ENCODE assay signal across 10 cellular contexts in the genomic region with DNA sequence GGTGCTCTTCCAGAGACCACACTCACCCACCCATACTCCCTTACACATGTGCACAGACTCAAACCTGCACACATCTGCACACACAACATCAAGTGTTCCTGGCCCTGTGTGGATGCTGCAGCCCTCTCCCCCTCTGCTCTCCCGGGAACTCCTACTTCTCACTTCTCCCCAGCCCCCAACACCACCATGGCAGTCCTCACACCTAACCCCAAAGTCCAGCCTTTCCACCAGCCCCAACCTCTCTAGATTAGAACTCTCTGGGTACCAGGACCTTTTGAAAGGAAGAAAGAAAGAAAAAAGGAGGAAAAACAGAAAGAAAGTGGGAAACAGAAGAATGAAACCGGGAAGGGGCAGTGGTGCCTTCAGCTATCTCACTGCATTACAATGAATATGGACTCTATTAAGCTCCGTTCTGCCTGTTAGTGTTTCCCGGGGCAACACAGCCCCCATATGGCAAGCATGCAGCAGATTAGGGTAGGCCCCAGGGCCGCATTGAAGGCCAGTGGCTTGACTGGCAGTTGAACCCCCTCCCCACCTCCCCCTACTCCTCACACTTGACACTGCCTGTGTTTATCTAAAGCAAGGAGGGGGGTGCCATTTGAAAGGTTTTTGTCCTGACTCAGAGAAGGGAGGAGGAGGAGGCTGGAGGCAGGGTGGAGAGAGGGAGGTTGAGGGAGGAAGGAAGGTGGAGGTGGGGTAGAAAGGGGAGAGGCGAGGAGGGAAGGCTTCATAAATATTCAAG. TPM values are rescaled to one million over a fixed set of nuclear protein-coding genes. Genes with fewer than 3 reads are reported as not detected.
DNase-seq lines count a peak whose midpoint lies in the region; ATAC-seq, FAIRE-seq and TF ChIP-seq lines count a peak whose summit lies in the region.
"Had no signal": no experiment of that assay in that cellular context is flagged by ENCODE, and none has a peak within 500 bp of the region (broad histone marks: within the 10 kb centered on the region; RNA-seq: fewer than 3 reads in every experiment).

No MANE protein-coding gene starts in this region.

- no peak overlapping the region for H3K4me3 Mint-ChIP-seq in immature natural killer cell

- no peak overlapping the region for H4K8ac ChIP-seq in H1 (ENCODE audit: extremely low read depth, insufficient read depth, low read length)

- ATAC-seq in omental fat pad (ENCODE audit: low FRiP score) (peak; percentile 72), GM21423 (IDR thresholded peaks at IDR 0.05; ENCODE audit: unreplicated experiment) (no peak)

- H3K27me3 ChIP-seq in BLaER1 treated with 17β-estradiol and CSF1 and Interleukin-3, amounts not matched to agents 10 nM and 100 nM: no peaks in the 10 kb centered on the region
- no peaks in the 10 kb centered on the region for H3K27me3 ChIP-seq in H1 (replicated peaks in 1 of 4; ENCODE audit: control insufficient read depth in 3 of 4, extremely low read depth in 1 of 4, insufficient read depth in 3 of 4, low read length in 3 of 4)

- no peak overlapping the region for H3K4ac ChIP-seq in H1 (replicated peaks; ENCODE audit: insufficient read length, low read depth, low read length)

- no peak overlapping the region for H3K14ac ChIP-seq in H1 (ENCODE audit: insufficient read length)

- peak overlapping the region; percentile 7 for H4K5ac ChIP-seq in H1 (ENCODE audit: insufficient read length, low read depth, low read length)

- no peaks in the 10 kb centered on the region for H3K79me2 ChIP-seq in H1 (ENCODE audit: control insufficient read depth in 1 of 2, insufficient read depth in 2 of 2, low read length in 2 of 2)

- no peaks in the 10 kb centered on the region for H3K79me1 ChIP-seq in H1 (ENCODE audit: low read depth, low read length)

- peak; percentile 84 for FAIRE-seq in H1 (lab: Jason Lieb, UNC)
- FAIRE-seq in GM12891 (lab: Jason Lieb, UNC): no peak
- FAIRE-seq: G401.6 had no signal

- TF ChIP-seq POLR2A in H1 (IDR thresholded peaks at IDR 0.05; ENCODE audit: control extremely low read depth in 1 of 2, low read depth in 2 of 2, low read length in 2 of 2) (no peak; a peak in 1 of 3 replicates), GM12891 (IDR thresholded peaks at IDR 0.05; ENCODE audit: low read depth, low read length) (no peak)

- H3K27me3 Mint-ChIP-seq in immature natural killer cell (ENCODE audit: low read depth in 3 of 3): peaks cover 0 to 12% (median 3%) of the 10 kb centered on the region in 3 donors

- no peak overlapping the region for H2BK120ac ChIP-seq in H1 (replicated peaks; ENCODE audit: low read depth, low read length)

- DNase-seq in M059J (ENCODE audit: low read depth): peak; percentile 93
- peak in 1 of 2 experiments; percentile 58 for DNase-seq in H1 (ENCODE audit: low read depth in 1 of 2, low spot score in 2 of 2)
- DNase-seq in omental fat pad (ENCODE audit: low spot score): no peak
- DNase-seq in immature natural killer cell: no peak
- no peak for DNase-seq in GM12891 (ENCODE audit: insufficient read length, low spot score)
- DNase-seq in effector CD4-positive, alpha-beta T cell: no peak
- DNase-seq: NCI-H2171 had no signal

- H3K36me3 ChIP-seq in BLaER1 treated with 17β-estradiol and CSF1 and Interleukin-3, amounts not matched to agents 10 nM and 100 nM: no peaks in the 10 kb centered on the region
- no peaks in the 10 kb centered on the region for H3K36me3 ChIP-seq in H1 (ENCODE audit: control insufficient read depth in 2 of 4, insufficient read depth in 4 of 4, low read length in 3 of 4)

- peak overlapping the region; percentile 48 to 89 (median 69) for H3K4me2 ChIP-seq in BLaER1 treated with 17β-estradiol and CSF1 and Interleukin-3, amounts not matched to agents 10 nM and 100 nM
- H3K4me2 ChIP-seq in H1 (ENCODE audit: insufficient read depth in 1 of 2, low read depth in 2 of 2, low read length in 2 of 2): peak overlapping the region; percentile 10 to 44

- peak overlapping the region; percentile 84; the same call in 1 of the 2 replicates for H2BK5ac ChIP-seq in H1 (ENCODE audit: low read depth, low read length)

- H3K18ac ChIP-seq in H1 (ENCODE audit: extremely low read depth, low read length): peak overlapping the region; percentile 78; the same call in 1 of the 2 replicates

- POLR2A ChIA-PET in H1 (lab: Charles Lee; ENCODE audit: partially characterized antibody): interaction anchor here (1.2 to 1.4 kb wide), 3 partner anchors 23 to 74 kb away, joined by 3 to 6 read pairs (median 6); partner anchors contain the start of gene BOC

- 25% methylated on average over 6 of the region's 6 CpGs; no CpG with 5 or more reads in 1 of the 2 experiments for WGBS in H1 (ENCODE audit: extremely low coverage in 1 of 2, insufficient coverage in 1 of 2, insufficient read length in 1 of 2, insufficient replicate concordance in 2 of 2, low coverage in 1 of 2, low lambda C conversion rate in 2 of 2, missing lambda C conversion rate in 1 of 2), 2 experiments

- H3K4me1 Mint-ChIP-seq in immature natural killer cell: no peaks in the 10 kb centered on the region

- H3K9me3 Mint-ChIP-seq in immature natural killer cell: no peaks in the 10 kb centered on the region

- CTCF ChIA-PET in H1 (lab: Charles Lee; ENCODE audit: partially characterized antibody): interaction anchor here (0.6 to 3.0 kb wide), 10 partner anchors 11 to 1758 kb away, joined by 3 to 15 read pairs (median 4); no protein-coding TSS in a partner anchor

- H3K4me3 ChIP-seq in BLaER1 treated with 17β-estradiol and CSF1 and Interleukin-3, amounts not matched to agents 10 nM and 100 nM: peak overlapping the region in 5 of 10 experiments; percentile 20 to 50 (median 24); a peak in 7 of 20 replicates
- peak overlapping the region in 1 of 4 experiments; percentile 32; a peak in 1 of 8 replicates for H3K4me3 ChIP-seq in H1 (ENCODE audit: extremely low read depth in 1 of 4, insufficient read depth in 2 of 4, low read depth in 3 of 4, low read length in 4 of 4)

- TF ChIP-seq CTCF in H1 (IDR thresholded peaks at IDR 0.05; ENCODE audit: control extremely low read depth in 1 of 3, insufficient read depth in 1 of 3, low read depth in 1 of 3, low read length in 3 of 3) (no peak), omental fat pad (IDR thresholded peaks at IDR 0.05) (no peak)

- peak in 1 of 2 experiments; percentile 30; a peak in 1 of 3 replicates for TF ChIP-seq EP300 in H1 (IDR thresholded peaks at IDR 0.05; ENCODE audit: borderline replicate concordance in 1 of 2, low read depth in 2 of 2, low read length in 2 of 2)

- H4K91ac ChIP-seq in H1 (replicated peaks; ENCODE audit: insufficient read length, low read length): peak overlapping the region; percentile 90

- peak overlapping the region in 7 of 11 experiments; percentile 40 to 67 (median 48); a peak in 14 of 22 replicates for H3K27ac ChIP-seq in BLaER1 treated with 17β-estradiol and CSF1 and Interleukin-3, amounts not matched to agents 10 nM and 100 nM
- peak overlapping the region; percentile 49; the same call in 1 of the 2 replicates for H3K27ac ChIP-seq in H1 (ENCODE audit: low read depth, low read length)

- H2BK20ac ChIP-seq in H1 (ENCODE audit: low read length): peak overlapping the region; percentile 99

- H2AFZ ChIP-seq in H1 (ENCODE audit: low read length): no peak overlapping the region

- H3K56ac ChIP-seq in H1 (replicated peaks; ENCODE audit: insufficient read length, low read depth, low read length): no peak overlapping the region

- no peaks in the 10 kb centered on the region for H3K23me2 ChIP-seq in H1 (ENCODE audit: low read depth, low read length)

- TF ChIP-seq RAD21 in H1 (IDR thresholded peaks at IDR 0.05 in 1 of 2, conservative IDR thresholded peaks at IDR 0.05 in 1 of 2; ENCODE audit: low read depth in 2 of 2, low read length in 2 of 2): peak; percentile 27; a peak in 2 of 4 replicates

- H2BK12ac ChIP-seq in H1 (ENCODE audit: low read depth, low read length): peak overlapping the region; percentile 94

- H3K4me1 ChIP-seq in BLaER1 treated with 17β-estradiol and CSF1 and Interleukin-3, amounts not matched to agents 10 nM and 100 nM: peaks cover 25 to 60% (median 47%) of the 10 kb centered on the region in 10 experiments
- H3K4me1 ChIP-seq in H1 (replicated peaks in 1 of 4; ENCODE audit: control insufficient read depth in 3 of 4, insufficient read depth in 4 of 4, low read length in 3 of 4): peaks cover 7 to 30% (median 15%) of the 10 kb centered on the region in 4 experiments

- H3K23ac ChIP-seq in H1 (ENCODE audit: insufficient read length): no peak overlapping the region

- H3K9ac ChIP-seq in BLaER1 treated with 17β-estradiol and CSF1 and Interleukin-3, amounts not matched to agents 10 nM and 100 nM: peak overlapping the region in 5 of 11 experiments; percentile 34 to 54 (median 41); a peak in 7 of 22 replicates
- no peak overlapping the region for H3K9ac ChIP-seq in H1 (replicated peaks in 1 of 4; ENCODE audit: extremely low read depth in 1 of 4, low read depth in 3 of 4, low read length in 3 of 4)

- H2AK5ac ChIP-seq in H1 (ENCODE audit: low read depth, low read length): peak overlapping the region; percentile 95; the same call in 1 of the 2 replicates

- no peaks in the 10 kb centered on the region for H4K20me1 ChIP-seq in BLaER1 treated with 17β-estradiol and CSF1 and Interleukin-3, amounts not matched to agents 10 nM and 100 nM
- H4K20me1 ChIP-seq in H1 (replicated peaks in 1 of 2; ENCODE audit: control insufficient read depth in 1 of 2, insufficient read depth in 2 of 2, low read length in 2 of 2): no peaks in the 10 kb centered on the region

- H3K27ac Mint-ChIP-seq in immature natural killer cell: no peak overlapping the region

- H2BK15ac ChIP-seq in H1 (ENCODE audit: low read length): peak overlapping the region; percentile 82; the same call in 1 of the 2 replicates

- H3K36me3 Mint-ChIP-seq in immature natural killer cell: no peaks in the 10 kb centered on the region

- no peaks in the 10 kb centered on the region for H3K9me3 ChIP-seq in BLaER1 treated with 17β-estradiol and CSF1 and Interleukin-3, amounts not matched to agents 10 nM and 100 nM (replicated peaks in 1 of 11)
- H3K9me3 ChIP-seq in H1 (ENCODE audit: insufficient read depth in 2 of 2, low read depth in 1 of 2, low read length in 1 of 2): no peaks in the 10 kb centered on the region

TF ChIP-seq in GM12891, 5 proteins besides CTCF, POLR2A, EP300 and RAD21 (continues in another document):
- TF ChIP-seq TAF1 (IDR thresholded peaks at IDR 0.05; ENCODE audit: low read depth, low read length): no peak

RNA-seq across cellular contexts. Expression of gene BOC, which starts 30.1 kb away (rescaled TPM):
- total RNA-seq in M059J (2014; rRNA removed; shearing (Covaris generic)): 5.0 and 12.5 TPM in 2 replicates
- total RNA-seq in H1 (2021; fragmentation: NEBNext Ultra II Directional; extraction: Animal tissue kit (Norgen Biotek cat#: 25700)): 6.0 and 6.9 TPM in 2 replicates
- polyA plus RNA-seq in H1 (2011; rRNA removed) (9.3 and 10.6 TPM in 2 replicates), immature natural killer cell (not detected)
- polyA plus RNA-seq in H1 (2011; cell fraction: cytosol; rRNA removed): 10.6 TPM
- 25.7 TPM for polyA plus RNA-seq in H1 (2011; cell fraction: nucleus; rRNA removed)
- polyA plus RNA-seq in H1 (2012, experiment 1 of 2): 6.0 to 8.6 TPM (median 8.3 TPM) in 4 replicates
- 6.4 TPM for polyA plus RNA-seq in H1 (2012, experiment 2 of 2)
- polyA plus RNA-seq in H1 (2013, experiment 1 of 2): 5.4 TPM
- polyA plus RNA-seq in H1 (2013, experiment 2 of 2): 4.9 TPM
- polyA minus RNA-seq in H1 (2011; rRNA and poly(A)+ RNA removed): 14.2 and 17.4 TPM in 2 replicates
- polyA minus RNA-seq in H1 (2011; cell fraction: cytosol; rRNA and poly(A)+ RNA removed): 5.9 TPM
- 29.7 TPM for polyA minus RNA-seq in H1 (2011; cell fraction: nucleus; rRNA and poly(A)+ RNA removed)
- 100 to 1,000 TPM in 1 of 4 donors, 10 to 100 TPM in 3; 28.1 to 103 (median 54.0) TPM for total RNA-seq in omental fat pad
- polyA plus RNA-seq in GM12891 (2012; ENCODE audit: low read depth, missing spikeins): not detected
